ENCODE assay signal across 1 cellular context in the genomic region with DNA sequence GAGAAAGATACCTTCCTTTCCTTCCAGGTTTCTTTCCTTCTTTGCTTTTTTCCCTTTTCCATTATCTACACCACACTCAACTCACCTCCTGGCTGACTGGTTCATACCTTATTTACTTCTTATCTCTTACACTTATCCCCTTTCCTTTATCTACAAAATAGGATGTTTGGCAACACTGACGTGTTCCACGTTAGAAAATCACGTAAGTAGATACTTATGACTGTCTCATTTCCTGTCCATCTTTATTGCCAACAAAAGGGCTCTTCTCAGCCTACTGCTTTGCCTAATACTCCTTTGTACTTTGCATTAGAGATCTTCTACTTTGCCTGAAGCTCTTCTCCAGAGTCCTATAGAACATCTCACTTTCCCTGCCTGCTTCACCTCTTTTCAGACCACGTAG.
TF ChIP-seq lines count a peak whose summit lies in the region.

No MANE protein-coding gene starts in this region.

TF ChIP-seq in HEK293, 187 proteins besides CTCF, POLR2A, EP300 and RAD21 (continued from another document and continues in another):
- no peak for TF ChIP-seq ZNF514 (tag by site-specific recombination; IDR thresholded peaks at IDR 0.05)
- 0 out of 2 replicates have a peak, but pooled peaks have one; percentile 33 for TF ChIP-seq TRIM28 (IDR thresholded peaks at IDR 0.05; ENCODE audit: borderline replicate concordance, low read length)
- TF ChIP-seq ZNF530 (tag by site-specific recombination; IDR thresholded peaks at IDR 0.05; ENCODE audit: low read depth): no peak
- TF ChIP-seq, protein P1, sequence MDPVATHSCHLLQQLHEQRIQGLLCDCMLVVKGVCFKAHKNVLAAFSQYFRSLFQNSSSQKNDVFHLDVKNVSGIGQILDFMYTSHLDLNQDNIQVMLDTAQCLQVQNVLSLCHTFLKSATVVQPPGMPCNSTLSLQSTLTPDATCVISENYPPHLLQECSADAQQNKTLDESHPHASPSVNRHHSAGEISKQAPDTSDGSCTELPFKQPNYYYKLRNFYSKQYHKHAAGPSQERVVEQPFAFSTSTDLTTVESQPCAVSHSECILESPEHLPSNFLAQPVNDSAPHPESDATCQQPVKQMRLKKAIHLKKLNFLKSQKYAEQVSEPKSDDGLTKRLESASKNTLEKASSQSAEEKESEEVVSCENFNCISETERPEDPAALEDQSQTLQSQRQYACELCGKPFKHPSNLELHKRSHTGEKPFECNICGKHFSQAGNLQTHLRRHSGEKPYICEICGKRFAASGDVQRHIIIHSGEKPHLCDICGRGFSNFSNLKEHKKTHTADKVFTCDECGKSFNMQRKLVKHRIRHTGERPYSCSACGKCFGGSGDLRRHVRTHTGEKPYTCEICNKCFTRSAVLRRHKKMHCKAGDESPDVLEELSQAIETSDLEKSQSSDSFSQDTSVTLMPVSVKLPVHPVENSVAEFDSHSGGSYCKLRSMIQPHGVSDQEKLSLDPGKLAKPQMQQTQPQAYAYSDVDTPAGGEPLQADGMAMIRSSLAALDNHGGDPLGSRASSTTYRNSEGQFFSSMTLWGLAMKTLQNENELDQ (tag by site-specific recombination; IDR thresholded peaks at IDR 0.05; ENCODE audit: low read depth): no peak
- peak; percentile 94 for TF ChIP-seq ZNF629 (tag by site-specific recombination; IDR thresholded peaks at IDR 0.05)
- no peak for TF ChIP-seq ZNF416 (tag by site-specific recombination; IDR thresholded peaks at IDR 0.05)
- TF ChIP-seq, protein P2, sequence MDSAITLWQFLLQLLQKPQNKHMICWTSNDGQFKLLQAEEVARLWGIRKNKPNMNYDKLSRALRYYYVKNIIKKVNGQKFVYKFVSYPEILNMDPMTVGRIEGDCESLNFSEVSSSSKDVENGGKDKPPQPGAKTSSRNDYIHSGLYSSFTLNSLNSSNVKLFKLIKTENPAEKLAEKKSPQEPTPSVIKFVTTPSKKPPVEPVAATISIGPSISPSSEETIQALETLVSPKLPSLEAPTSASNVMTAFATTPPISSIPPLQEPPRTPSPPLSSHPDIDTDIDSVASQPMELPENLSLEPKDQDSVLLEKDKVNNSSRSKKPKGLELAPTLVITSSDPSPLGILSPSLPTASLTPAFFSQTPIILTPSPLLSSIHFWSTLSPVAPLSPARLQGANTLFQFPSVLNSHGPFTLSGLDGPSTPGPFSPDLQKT (IDR thresholded peaks at IDR 0.05; ENCODE audit: borderline replicate concordance, low read depth, low read length): no peak
- no peak for TF ChIP-seq KLF1 (tag by site-specific recombination; IDR thresholded peaks at IDR 0.05)
- peak; percentile 39; the same call in 1 of the 2 replicates for TF ChIP-seq BCL11A (tag by site-specific recombination; IDR thresholded peaks at IDR 0.05; ENCODE audit: low read depth)
- no peak for TF ChIP-seq ZNF292 (tag by site-specific recombination; IDR thresholded peaks at IDR 0.05; ENCODE audit: borderline replicate concordance, low read depth)
- TF ChIP-seq, protein P3, sequence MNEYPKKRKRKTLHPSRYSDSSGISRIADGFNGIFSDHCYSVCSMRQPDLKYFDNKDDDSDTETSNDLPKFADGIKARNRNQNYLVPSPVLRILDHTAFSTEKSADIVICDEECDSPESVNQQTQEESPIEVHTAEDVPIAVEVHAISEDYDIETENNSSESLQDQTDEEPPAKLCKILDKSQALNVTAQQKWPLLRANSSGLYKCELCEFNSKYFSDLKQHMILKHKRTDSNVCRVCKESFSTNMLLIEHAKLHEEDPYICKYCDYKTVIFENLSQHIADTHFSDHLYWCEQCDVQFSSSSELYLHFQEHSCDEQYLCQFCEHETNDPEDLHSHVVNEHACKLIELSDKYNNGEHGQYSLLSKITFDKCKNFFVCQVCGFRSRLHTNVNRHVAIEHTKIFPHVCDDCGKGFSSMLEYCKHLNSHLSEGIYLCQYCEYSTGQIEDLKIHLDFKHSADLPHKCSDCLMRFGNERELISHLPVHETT (tag by site-specific recombination; IDR thresholded peaks at IDR 0.05): peak; percentile 80
- TF ChIP-seq, protein P4, sequence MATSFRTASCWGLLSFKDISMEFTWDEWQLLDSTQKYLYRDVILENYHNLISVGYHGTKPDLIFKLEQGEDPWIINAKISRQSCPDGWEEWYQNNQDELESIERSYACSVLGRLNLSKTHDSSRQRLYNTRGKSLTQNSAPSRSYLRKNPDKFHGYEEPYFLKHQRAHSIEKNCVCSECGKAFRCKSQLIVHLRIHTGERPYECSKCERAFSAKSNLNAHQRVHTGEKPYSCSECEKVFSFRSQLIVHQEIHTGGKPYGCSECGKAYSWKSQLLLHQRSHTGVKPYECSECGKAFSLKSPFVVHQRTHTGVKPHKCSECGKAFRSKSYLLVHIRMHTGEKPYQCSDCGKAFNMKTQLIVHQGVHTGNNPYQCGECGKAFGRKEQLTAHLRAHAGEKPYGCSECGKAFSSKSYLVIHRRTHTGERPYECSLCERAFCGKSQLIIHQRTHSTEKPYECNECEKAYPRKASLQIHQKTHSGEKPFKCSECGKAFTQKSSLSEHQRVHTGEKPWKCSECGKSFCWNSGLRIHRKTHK (tag by site-specific recombination; IDR thresholded peaks at IDR 0.05): no peak
- no peak for TF ChIP-seq ZNF394 (tag by site-specific recombination; IDR thresholded peaks at IDR 0.05; ENCODE audit: borderline replicate concordance)
- no peak for TF ChIP-seq HOXC10 (CRISPR knock-in tag; IDR thresholded peaks at IDR 0.05)
- TF ChIP-seq, protein P5, sequence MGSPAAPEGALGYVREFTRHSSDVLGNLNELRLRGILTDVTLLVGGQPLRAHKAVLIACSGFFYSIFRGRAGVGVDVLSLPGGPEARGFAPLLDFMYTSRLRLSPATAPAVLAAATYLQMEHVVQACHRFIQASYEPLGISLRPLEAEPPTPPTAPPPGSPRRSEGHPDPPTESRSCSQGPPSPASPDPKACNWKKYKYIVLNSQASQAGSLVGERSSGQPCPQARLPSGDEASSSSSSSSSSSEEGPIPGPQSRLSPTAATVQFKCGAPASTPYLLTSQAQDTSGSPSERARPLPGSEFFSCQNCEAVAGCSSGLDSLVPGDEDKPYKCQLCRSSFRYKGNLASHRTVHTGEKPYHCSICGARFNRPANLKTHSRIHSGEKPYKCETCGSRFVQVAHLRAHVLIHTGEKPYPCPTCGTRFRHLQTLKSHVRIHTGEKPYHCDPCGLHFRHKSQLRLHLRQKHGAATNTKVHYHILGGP (tag by site-specific recombination; IDR thresholded peaks at IDR 0.05): no peak
- no peak for TF ChIP-seq ZBTB7A (tag by site-specific recombination; IDR thresholded peaks at IDR 0.05; ENCODE audit: low read depth)
- 0 out of 2 replicates have a peak, but pooled peaks have one; percentile 26 for TF ChIP-seq KLF8 (tag by site-specific recombination; IDR thresholded peaks at IDR 0.05)
- TF ChIP-seq ZNF624 (tag by site-specific recombination; IDR thresholded peaks at IDR 0.05): no peak
- TF ChIP-seq ZBTB17 (tag by site-specific recombination; IDR thresholded peaks at IDR 0.05): peak; percentile 98
- TF ChIP-seq, protein P6, sequence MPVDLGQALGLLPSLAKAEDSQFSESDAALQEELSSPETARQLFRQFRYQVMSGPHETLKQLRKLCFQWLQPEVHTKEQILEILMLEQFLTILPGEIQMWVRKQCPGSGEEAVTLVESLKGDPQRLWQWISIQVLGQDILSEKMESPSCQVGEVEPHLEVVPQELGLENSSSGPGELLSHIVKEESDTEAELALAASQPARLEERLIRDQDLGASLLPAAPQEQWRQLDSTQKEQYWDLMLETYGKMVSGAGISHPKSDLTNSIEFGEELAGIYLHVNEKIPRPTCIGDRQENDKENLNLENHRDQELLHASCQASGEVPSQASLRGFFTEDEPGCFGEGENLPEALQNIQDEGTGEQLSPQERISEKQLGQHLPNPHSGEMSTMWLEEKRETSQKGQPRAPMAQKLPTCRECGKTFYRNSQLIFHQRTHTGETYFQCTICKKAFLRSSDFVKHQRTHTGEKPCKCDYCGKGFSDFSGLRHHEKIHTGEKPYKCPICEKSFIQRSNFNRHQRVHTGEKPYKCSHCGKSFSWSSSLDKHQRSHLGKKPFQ (tag by site-specific recombination; IDR thresholded peaks at IDR 0.05): peak; percentile 80
- no peak for TF ChIP-seq ZNF155 (tag by site-specific recombination; IDR thresholded peaks at IDR 0.05)
- no peak for TF ChIP-seq KLF16 (tag by site-specific recombination; IDR thresholded peaks at IDR 0.05)
- TF ChIP-seq ZNF140 (tag by site-specific recombination; IDR thresholded peaks at IDR 0.05): no peak
- TF ChIP-seq ZNF302 (tag by site-specific recombination; IDR thresholded peaks at IDR 0.05; ENCODE audit: low read depth): no peak
- TF ChIP-seq SALL2 (tag by site-specific recombination; IDR thresholded peaks at IDR 0.05; ENCODE audit: borderline replicate concordance): no peak
- TF ChIP-seq ZNF366 (tag by site-specific recombination; conservative IDR thresholded peaks at IDR 0.05): peak; percentile 61; the same call in 1 of the 2 replicates
- TF ChIP-seq ZNF658 (tag by site-specific recombination; IDR thresholded peaks at IDR 0.05): no peak
- TF ChIP-seq ZNF354C (tag by site-specific recombination; IDR thresholded peaks at IDR 0.05; ENCODE audit: borderline replicate concordance, low read depth): no peak
- no peak for TF ChIP-seq ZNF350 (tag by site-specific recombination; IDR thresholded peaks at IDR 0.05)
- no peak for TF ChIP-seq KLF10 (tag by site-specific recombination; IDR thresholded peaks at IDR 0.05)
- TF ChIP-seq, protein P7, sequence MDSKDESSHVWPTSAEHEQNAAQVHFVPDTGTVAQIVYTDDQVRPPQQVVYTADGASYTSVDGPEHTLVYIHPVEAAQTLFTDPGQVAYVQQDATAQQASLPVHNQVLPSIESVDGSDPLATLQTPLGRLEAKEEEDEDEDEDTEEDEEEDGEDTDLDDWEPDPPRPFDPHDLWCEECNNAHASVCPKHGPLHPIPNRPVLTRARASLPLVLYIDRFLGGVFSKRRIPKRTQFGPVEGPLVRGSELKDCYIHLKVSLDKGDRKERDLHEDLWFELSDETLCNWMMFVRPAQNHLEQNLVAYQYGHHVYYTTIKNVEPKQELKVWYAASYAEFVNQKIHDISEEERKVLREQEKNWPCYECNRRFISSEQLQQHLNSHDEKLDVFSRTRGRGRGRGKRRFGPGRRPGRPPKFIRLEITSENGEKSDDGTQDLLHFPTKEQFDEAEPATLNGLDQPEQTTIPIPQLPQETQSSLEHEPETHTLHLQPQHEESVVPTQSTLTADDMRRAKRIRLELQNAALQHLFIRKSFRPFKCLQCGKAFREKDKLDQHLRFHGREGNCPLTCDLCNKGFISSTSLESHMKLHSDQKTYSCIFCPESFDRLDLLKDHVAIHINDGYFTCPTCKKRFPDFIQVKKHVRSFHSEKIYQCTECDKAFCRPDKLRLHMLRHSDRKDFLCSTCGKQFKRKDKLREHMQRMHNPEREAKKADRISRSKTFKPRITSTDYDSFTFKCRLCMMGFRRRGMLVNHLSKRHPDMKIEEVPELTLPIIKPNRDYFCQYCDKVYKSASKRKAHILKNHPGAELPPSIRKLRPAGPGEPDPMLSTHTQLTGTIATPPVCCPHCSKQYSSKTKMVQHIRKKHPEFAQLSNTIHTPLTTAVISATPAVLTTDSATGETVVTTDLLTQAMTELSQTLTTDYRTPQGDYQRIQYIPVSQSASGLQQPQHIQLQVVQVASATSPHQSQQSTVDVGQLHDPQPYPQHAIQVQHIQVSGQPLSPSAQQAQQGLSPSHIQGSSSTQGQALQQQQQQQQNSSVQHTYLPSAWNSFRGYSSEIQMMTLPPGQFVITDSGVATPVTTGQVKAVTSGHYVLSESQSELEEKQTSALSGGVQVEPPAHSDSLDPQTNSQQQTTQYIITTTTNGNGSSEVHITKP (tag by site-specific recombination; IDR thresholded peaks at IDR 0.05): peak; percentile 61
- no peak for TF ChIP-seq HOXD13 (CRISPR knock-in tag; IDR thresholded peaks at IDR 0.05; ENCODE audit: borderline replicate concordance)
- TF ChIP-seq, protein P8, sequence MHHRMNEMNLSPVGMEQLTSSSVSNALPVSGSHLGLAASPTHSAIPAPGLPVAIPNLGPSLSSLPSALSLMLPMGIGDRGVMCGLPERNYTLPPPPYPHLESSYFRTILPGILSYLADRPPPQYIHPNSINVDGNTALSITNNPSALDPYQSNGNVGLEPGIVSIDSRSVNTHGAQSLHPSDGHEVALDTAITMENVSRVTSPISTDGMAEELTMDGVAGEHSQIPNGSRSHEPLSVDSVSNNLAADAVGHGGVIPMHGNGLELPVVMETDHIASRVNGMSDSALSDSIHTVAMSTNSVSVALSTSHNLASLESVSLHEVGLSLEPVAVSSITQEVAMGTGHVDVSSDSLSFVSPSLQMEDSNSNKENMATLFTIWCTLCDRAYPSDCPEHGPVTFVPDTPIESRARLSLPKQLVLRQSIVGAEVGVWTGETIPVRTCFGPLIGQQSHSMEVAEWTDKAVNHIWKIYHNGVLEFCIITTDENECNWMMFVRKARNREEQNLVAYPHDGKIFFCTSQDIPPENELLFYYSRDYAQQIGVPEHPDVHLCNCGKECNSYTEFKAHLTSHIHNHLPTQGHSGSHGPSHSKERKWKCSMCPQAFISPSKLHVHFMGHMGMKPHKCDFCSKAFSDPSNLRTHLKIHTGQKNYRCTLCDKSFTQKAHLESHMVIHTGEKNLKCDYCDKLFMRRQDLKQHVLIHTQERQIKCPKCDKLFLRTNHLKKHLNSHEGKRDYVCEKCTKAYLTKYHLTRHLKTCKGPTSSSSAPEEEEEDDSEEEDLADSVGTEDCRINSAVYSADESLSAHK (tag by site-specific recombination; IDR thresholded peaks at IDR 0.05): no peak
- TF ChIP-seq ZNF529 (tag by site-specific recombination; IDR thresholded peaks at IDR 0.05; ENCODE audit: insufficient replicate concordance): no peak
- no peak for TF ChIP-seq ZNF23 (tag by site-specific recombination; IDR thresholded peaks at IDR 0.05; ENCODE audit: borderline replicate concordance)
- TF ChIP-seq SCRT2 (tag by site-specific recombination; IDR thresholded peaks at IDR 0.05): no peak
- no peak for TF ChIP-seq ZBTB1 (tag by site-specific recombination; IDR thresholded peaks at IDR 0.05)
- 0 out of 2 replicates have a peak, but pooled peaks have one; percentile 33 for TF ChIP-seq SP7 (tag by site-specific recombination; IDR thresholded peaks at IDR 0.05)
- no peak for TF ChIP-seq ZNF423 (tag by site-specific recombination; IDR thresholded peaks at IDR 0.05)
- TF ChIP-seq ZNF214 (tag by site-specific recombination; IDR thresholded peaks at IDR 0.05; ENCODE audit: borderline replicate concordance): no peak
- TF ChIP-seq EGR2 (tag by site-specific recombination; IDR thresholded peaks at IDR 0.05; ENCODE audit: low read depth): no peak
- no peak for TF ChIP-seq KLF9 (tag by site-specific recombination; IDR thresholded peaks at IDR 0.05; ENCODE audit: low read depth)
- no peak for TF ChIP-seq ZNF202 (tag by site-specific recombination; IDR thresholded peaks at IDR 0.05; ENCODE audit: borderline replicate concordance)
- TF ChIP-seq, protein P9, sequence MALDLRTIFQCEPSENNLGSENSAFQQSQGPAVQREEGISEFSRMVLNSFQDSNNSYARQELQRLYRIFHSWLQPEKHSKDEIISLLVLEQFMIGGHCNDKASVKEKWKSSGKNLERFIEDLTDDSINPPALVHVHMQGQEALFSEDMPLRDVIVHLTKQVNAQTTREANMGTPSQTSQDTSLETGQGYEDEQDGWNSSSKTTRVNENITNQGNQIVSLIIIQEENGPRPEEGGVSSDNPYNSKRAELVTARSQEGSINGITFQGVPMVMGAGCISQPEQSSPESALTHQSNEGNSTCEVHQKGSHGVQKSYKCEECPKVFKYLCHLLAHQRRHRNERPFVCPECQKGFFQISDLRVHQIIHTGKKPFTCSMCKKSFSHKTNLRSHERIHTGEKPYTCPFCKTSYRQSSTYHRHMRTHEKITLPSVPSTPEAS (tag by site-specific recombination; IDR thresholded peaks at IDR 0.05): no peak
- no peak for TF ChIP-seq ZFP69B (tag by site-specific recombination; IDR thresholded peaks at IDR 0.05)
- TF ChIP-seq ZNF600 (tag by site-specific recombination; IDR thresholded peaks at IDR 0.05): no peak
- TF ChIP-seq ZNF473 (tag by site-specific recombination; IDR thresholded peaks at IDR 0.05): no peak
- no peak for TF ChIP-seq SETDB1 (IDR thresholded peaks at IDR 0.05; ENCODE audit: insufficient read length, low read length)
- no peak for TF ChIP-seq ZNF843 (tag by site-specific recombination; IDR thresholded peaks at IDR 0.05)
- no peak for TF ChIP-seq ZNF157 (tag by site-specific recombination; IDR thresholded peaks at IDR 0.05)
